34 cellular contexts compared by ENCODE assay signal in the genomic region with DNA sequence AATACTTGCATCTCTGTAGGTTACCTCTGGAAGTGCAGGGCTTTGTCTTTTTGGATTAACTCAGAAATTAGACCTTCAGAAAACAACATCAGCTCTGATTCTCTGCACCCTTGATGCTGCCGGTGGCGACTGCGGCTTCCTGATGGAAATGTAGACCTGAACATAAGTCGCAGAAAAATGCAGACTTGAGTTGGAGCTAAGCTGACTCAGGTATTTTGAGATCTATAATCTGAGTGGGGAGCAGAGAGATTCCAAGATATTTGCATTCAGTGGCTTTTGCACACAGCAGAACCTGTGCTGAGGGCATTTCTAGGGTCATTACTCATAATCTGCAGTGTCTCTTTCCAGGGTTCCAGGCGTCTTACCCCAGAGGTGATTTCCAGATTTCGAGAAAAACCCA.
"Had no signal": no experiment of that assay in that cellular context is flagged by ENCODE, and none has a peak within 500 bp of the region (broad histone marks: within the 10 kb centered on the region; RNA-seq: fewer than 3 reads in every experiment).

No MANE protein-coding gene starts in this region.

- FAIRE-seq: astrocyte, TTC549 had no signal

- DNase-seq: activated B cell treated with CpG ODN at 0.5 μM for 24 hours; activated CD4-positive, alpha-beta memory T cell treated with anti-CD3 and anti-CD28 coated beads for 36 hours; activated CD4-positive, alpha-beta T cell treated with anti-CD3 and anti-CD28 coated beads for 4 hours; activated CD4-positive, alpha-beta T cell treated with anti-CD3 and anti-CD28 coated beads, Interleukin-2, amount 10 ng/mL, durations not matched to agents 24 days and 14 days; activated CD4-positive, alpha-beta T cell treated with anti-CD3 and anti-CD28 coated beads, Interleukin-2, amount 50 U/mL, for 1 hour; activated CD4-positive, alpha-beta T cell treated with anti-CD3 and anti-CD28 coated beads, Interleukin-2, amount 50 U/mL, for 4 hours; activated CD4-positive, CD25-positive, alpha-beta regulatory T cell treated with anti-CD3 and anti-CD28 coated beads, Interleukin-2, amount 50 U/mL, for 72 hours; activated CD8-positive, alpha-beta memory T cell treated with anti-CD3 and anti-CD28 coated beads, Interleukin-2, amount 50 U/mL, for 4 hours; activated CD8-positive, alpha-beta T cell treated with anti-CD3 and anti-CD28 coated beads for 36 hours; activated effector memory CD4-positive, alpha-beta T cell treated with anti-CD3 and anti-CD28 coated beads, Interleukin-2, amount 50 U/mL, for 16 hours; activated gamma-delta T cell treated with Interleukin-2 at 50 U/mL for 16 hours; activated naive CD4-positive, alpha-beta T cell; activated naive CD4-positive, alpha-beta T cell treated with anti-CD3 and anti-CD28 coated beads for 36 hours; activated naive CD4-positive, alpha-beta T cell treated with anti-CD3 and anti-CD28 coated beads, Interleukin-2, amount 50 U/mL, for 16 hours; activated naive CD8-positive, alpha-beta T cell treated with anti-CD3 and anti-CD28 coated beads for 36 hours; activated T-cell treated with anti-CD3 and anti-CD28 coated beads for 4 hours; activated T-cell treated with anti-CD3 and anti-CD28 coated beads, Interleukin-2, amount 50 U/mL, for 1 hour; activated T-cell treated with anti-CD3 and anti-CD28 coated beads, Interleukin-2, amount 50 U/mL, for 4 hours; activated T-cell treated with anti-CD3 and anti-CD28 coated beads, Interleukin-2, amount 50 U/mL, for 72 hours; adrenal gland; amniotic stem cell; body of pancreas; brain microvascular endothelial cell; caudate nucleus; cerebellar nuclear complex; T-helper 1 cell; T-helper 2 cell; T-helper 9 cell had no signal

- H3K4me1 ChIP-seq: adrenal gland, body of pancreas, breast epithelium had no signal

- ATAC-seq: activated CD8-positive, alpha-beta T cell treated with anti-CD3 and anti-CD28 coated beads for 36 hours; activated naive CD4-positive, alpha-beta T cell treated with anti-CD3 and anti-CD28 coated beads, Interleukin-2, amount 50 U/mL, for 72 hours; activated T-cell treated with anti-CD3 and anti-CD28 coated beads, Interleukin-2, amount 50 U/mL, for 4 hours; activated T-cell treated with anti-CD3 and anti-CD28 coated beads, Interleukin-2, amount 50 U/mL, for 72 hours; activated T-helper 17 cell treated with anti-CD3 and anti-CD28 coated beads, Interleukin-2, amount 50 U/mL, for 72 hours; body of pancreas had no signal

- H3K27ac ChIP-seq: adrenal gland, body of pancreas, brain microvascular endothelial cell, breast epithelium, VCaP had no signal

- H3K27me3 ChIP-seq: adrenal gland, body of pancreas, brain microvascular endothelial cell, breast epithelium had no signal

- H3K9me3 ChIP-seq: adrenal gland, body of pancreas, breast epithelium had no signal

- H3K36me3 ChIP-seq: adrenal gland, brain microvascular endothelial cell, breast epithelium had no signal

- H3K4me3 ChIP-seq: adrenal gland, body of pancreas, breast epithelium had no signal
